In the genomic region with DNA sequence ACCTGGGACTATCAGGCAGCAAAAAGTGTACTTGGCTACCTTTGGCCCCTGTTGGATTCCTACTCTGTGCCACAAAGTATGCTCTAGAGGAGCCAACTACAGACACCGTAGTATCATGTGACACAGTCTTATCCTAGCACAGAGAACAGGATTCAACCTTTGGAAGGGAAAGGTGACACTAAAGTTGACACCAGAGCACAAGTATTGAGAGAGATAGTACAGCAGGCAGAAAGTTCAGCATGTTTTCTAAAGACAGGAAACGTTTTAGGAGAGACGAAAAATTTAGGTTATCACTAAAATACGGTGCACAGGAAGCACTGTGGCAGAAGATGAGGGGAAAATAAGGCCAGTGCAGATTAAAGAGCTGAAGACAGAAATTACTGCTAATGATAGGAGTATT, we compare ENCODE assay signal across 13 cellular contexts. TPM values are rescaled to one million over a fixed set of nuclear protein-coding genes. Genes with fewer than 3 reads are reported as not detected.
DNase-seq lines count a peak whose midpoint lies in the region; ATAC-seq and TF ChIP-seq lines count a peak whose summit lies in the region.
"Had no signal": no experiment of that assay in that cellular context is flagged by ENCODE, and none has a peak within 500 bp of the region (broad histone marks: within the 10 kb centered on the region; RNA-seq: fewer than 3 reads in every experiment).

No MANE protein-coding gene starts in this region.

- POLR2A ChIA-PET in activated CD8-positive, alpha-beta T cell treated with anti-CD3 and anti-CD28 coated beads, Interleukin-2, amount 10 ng/mL, durations not matched to agents 7 days and 5 days (lab: Charles Lee): interaction anchor here (1.3 kb wide), 1 partner anchor 19 kb away, joined by 4 read pairs; the partner anchor contains the start of gene SMAD2

- DNase-seq in GM23338 (ENCODE audit: low spot score) (no peak), heart right ventricle (no peak), NCI-H2081 treated with DMSO at 0.1 percent for 48 hours (lab: John Stamatoyannopoulos, UW) (no peak), DMS 273 treated with DMSO at 0.1 percent for 48 hours (lab: John Stamatoyannopoulos, UW) (no peak), head of caudate nucleus (no peak)
- no peak for DNase-seq in activated CD8-positive, alpha-beta T cell treated with anti-CD3 and anti-CD28 coated beads, Interleukin-2, amount 10 ng/mL, durations not matched to agents 7 days and 5 days
- DNase-seq: activated CD4-positive, CD25-positive, alpha-beta regulatory T cell treated with anti-CD3 and anti-CD28 coated beads, Interleukin-2, amount 50 U/mL, for 72 hours; effector CD8-positive, alpha-beta T cell; NCI-H1092; NCI-H748 treated with DMSO at 0.1 percent for 48 hours had no signal

- H4K20me1 ChIP-seq in GM23338 (replicated peaks; ENCODE audit: insufficient read depth): peaks cover 31% of the 10 kb centered on the region

- H3K4me3 ChIP-seq in GM23338 (no peak overlapping the region), heart right ventricle (no peak overlapping the region), rectal smooth muscle tissue (ENCODE audit: low read length) (no peak overlapping the region)
- H3K4me3 ChIP-seq: skin epidermis had no signal

- H3K36me3 ChIP-seq in GM23338 (ENCODE audit: insufficient read depth) (no peaks in the 10 kb centered on the region), heart right ventricle (peaks cover 0 to 9% (median 0%) of the 10 kb centered on the region in 9 donors), rectal smooth muscle tissue (ENCODE audit: control insufficient read depth, insufficient read depth, low read length) (no peaks in the 10 kb centered on the region)

- no peaks in the 10 kb centered on the region for H3K9me2 ChIP-seq in GM23338 (ENCODE audit: insufficient read depth)

- H2AFZ ChIP-seq in GM23338: no peak overlapping the region

- H3K79me2 ChIP-seq in GM23338 (replicated peaks; ENCODE audit: insufficient read depth): peaks cover 100% of the 10 kb centered on the region

- ATAC-seq in GM23338 (peak; percentile 50), heart right ventricle (peak; percentile 62 to 89 (median 82)), HG03460 (IDR thresholded peaks at IDR 0.05; ENCODE audit: unreplicated experiment) (no peak)
- ATAC-seq in activated CD8-positive, alpha-beta T cell treated with anti-CD3 and anti-CD28 coated beads, Interleukin-2, amount 10 ng/mL, durations not matched to agents 7 days and 5 days: peak; percentile 58

- H3K27me3 Mint-ChIP-seq in GM23338 (ENCODE audit: insufficient read depth, low read depth, poor library complexity): no peaks in the 10 kb centered on the region
- no peaks in the 10 kb centered on the region for H3K27me3 Mint-ChIP-seq in activated CD8-positive, alpha-beta T cell treated with anti-CD3 and anti-CD28 coated beads, Interleukin-2, amount 10 ng/mL, durations not matched to agents 7 days and 5 days (ENCODE audit: low read depth)

- intact Hi-C loops in heart right ventricle (cut with DNase I) (loop anchor here in 2 of 10 donors (5.0 to 10.0 kb wide), 2 partner anchors 40 to 47 kb away; no protein-coding TSS in a partner anchor), head of caudate nucleus (cut with DNase I) (no loop called here)

- no peak overlapping the region for H3K9ac ChIP-seq in rectal smooth muscle tissue (ENCODE audit: low read length)

- peaks cover 0 to 5% (median 0%) of the 10 kb centered on the region in 11 donors for H3K9me3 ChIP-seq in heart right ventricle

- WGBS in heart right ventricle, 2 donors: 23 to 24% methylated on average over 4 of the region's 4 CpGs

- H3K4me1 Mint-ChIP-seq in GM23338: peaks cover 57% of the 10 kb centered on the region
- H3K4me1 Mint-ChIP-seq in activated CD8-positive, alpha-beta T cell treated with anti-CD3 and anti-CD28 coated beads, Interleukin-2, amount 10 ng/mL, durations not matched to agents 7 days and 5 days (ENCODE audit: low read depth): peaks cover 51% of the 10 kb centered on the region

- TF ChIP-seq CTCF in GM23338 (conservative IDR thresholded peaks at IDR 0.05; ENCODE audit: low read depth in 2 of 2) (no peak), heart right ventricle (IDR thresholded peaks at IDR 0.05) (no peak)

- no peak overlapping the region for H3K4me2 ChIP-seq in GM23338

- H3K27ac ChIP-seq in GM23338 (ENCODE audit: low read depth): no peak overlapping the region
- peak overlapping the region; percentile 5 to 81 (median 71) for H3K27ac ChIP-seq in heart right ventricle
- peak overlapping the region; percentile 75 for H3K27ac ChIP-seq in rectal smooth muscle tissue (ENCODE audit: low read depth, low read length)

- peaks cover 13% of the 10 kb centered on the region for H3K36me3 Mint-ChIP-seq in GM23338 (ENCODE audit: low read depth)
- H3K36me3 Mint-ChIP-seq in activated CD8-positive, alpha-beta T cell treated with anti-CD3 and anti-CD28 coated beads, Interleukin-2, amount 10 ng/mL, durations not matched to agents 7 days and 5 days (ENCODE audit: low read depth): peaks cover 49% of the 10 kb centered on the region

- peaks cover 40% of the 10 kb centered on the region for H3K4me1 ChIP-seq in GM23338 (ENCODE audit: insufficient read depth)
- H3K4me1 ChIP-seq in heart right ventricle: peaks cover 6 to 80% (median 51%) of the 10 kb centered on the region in 9 donors
- H3K4me1 ChIP-seq in rectal smooth muscle tissue (ENCODE audit: control insufficient read depth, insufficient read depth, low read length): peaks cover 34% of the 10 kb centered on the region

- no peaks in the 10 kb centered on the region for H3F3A ChIP-seq in GM23338 (replicated peaks; ENCODE audit: low read depth)

- H3K9me3 Mint-ChIP-seq in GM23338: peaks cover 4% of the 10 kb centered on the region
- H3K9me3 Mint-ChIP-seq in activated CD8-positive, alpha-beta T cell treated with anti-CD3 and anti-CD28 coated beads, Interleukin-2, amount 10 ng/mL, durations not matched to agents 7 days and 5 days (ENCODE audit: insufficient read depth): peaks cover 12% of the 10 kb centered on the region

- H3K4me3 Mint-ChIP-seq in GM23338: no peak overlapping the region
- H3K4me3 Mint-ChIP-seq in activated CD8-positive, alpha-beta T cell treated with anti-CD3 and anti-CD28 coated beads, Interleukin-2, amount 10 ng/mL, durations not matched to agents 7 days and 5 days: no peak overlapping the region

- H3K27me3 ChIP-seq in GM23338 (ENCODE audit: insufficient read depth) (no peaks in the 10 kb centered on the region), heart right ventricle (no peaks in the 10 kb centered on the region), rectal smooth muscle tissue (ENCODE audit: control insufficient read depth, insufficient read depth, low read length) (no peaks in the 10 kb centered on the region)

- no peak overlapping the region for H3K27ac Mint-ChIP-seq in GM23338
- H3K27ac Mint-ChIP-seq in activated CD8-positive, alpha-beta T cell treated with anti-CD3 and anti-CD28 coated beads, Interleukin-2, amount 10 ng/mL, durations not matched to agents 7 days and 5 days: peak overlapping the region; percentile 61

- CTCF ChIA-PET in activated CD8-positive, alpha-beta T cell treated with anti-CD3 and anti-CD28 coated beads, Interleukin-2, amount 10 ng/mL, durations not matched to agents 7 days and 5 days (lab: Charles Lee): interaction anchor here (0.7 to 3.3 kb wide), 2 partner anchors 10 to 13 kb away, joined by 3 to 14 read pairs; no protein-coding TSS in a partner anchor

TF ChIP-seq in GM23338, 12 proteins besides CTCF, POLR2A, EP300 and RAD21:
- TF ChIP-seq ZNF114 (CRISPR knock-in tag; IDR thresholded peaks at IDR 0.05) (no peak), NANOG (IDR thresholded peaks at IDR 0.05; ENCODE audit: borderline replicate concordance) (no peak), CREB1 (CRISPR knock-in tag; IDR thresholded peaks at IDR 0.05; ENCODE audit: low read depth) (no peak), JUNB (IDR thresholded peaks at IDR 0.05; ENCODE audit: unreplicated experiment) (no peak), POLR2AphosphoS5 (IDR thresholded peaks at IDR 0.05; ENCODE audit: low read depth) (no peak), ZNF331 (CRISPR knock-in tag; IDR thresholded peaks at IDR 0.05; ENCODE audit: low read depth) (no peak)

RNA-seq across cellular contexts. Expression of gene SMAD2, which starts 18.6 kb away (rescaled TPM):
- 87.1 and 90.7 TPM in 2 replicates for total RNA-seq in GM23338 (2014; rRNA removed; shearing (Covaris generic))
- polyA plus RNA-seq in GM23338 (2016; fragmentation: Nextera tagmentation; extraction: Ambion mirVana) (28.2 and 30.9 TPM in 2 replicates), heart right ventricle (10 to 100 TPM; 11.6 to 26.4 TPM)
- 100 to 1,000 TPM; 136 to 140 TPM for total RNA-seq in activated CD8-positive, alpha-beta T cell treated with anti-CD3 and anti-CD28 coated beads, Interleukin-2, amount 10 ng/mL, durations not matched to agents 7 days and 5 days
- 100 to 1,000 TPM in 4 of 10 donors, 10 to 100 TPM in 6; 76.2 to 118 (median 95.0) TPM for total RNA-seq in heart right ventricle
